In the genomic region with DNA sequence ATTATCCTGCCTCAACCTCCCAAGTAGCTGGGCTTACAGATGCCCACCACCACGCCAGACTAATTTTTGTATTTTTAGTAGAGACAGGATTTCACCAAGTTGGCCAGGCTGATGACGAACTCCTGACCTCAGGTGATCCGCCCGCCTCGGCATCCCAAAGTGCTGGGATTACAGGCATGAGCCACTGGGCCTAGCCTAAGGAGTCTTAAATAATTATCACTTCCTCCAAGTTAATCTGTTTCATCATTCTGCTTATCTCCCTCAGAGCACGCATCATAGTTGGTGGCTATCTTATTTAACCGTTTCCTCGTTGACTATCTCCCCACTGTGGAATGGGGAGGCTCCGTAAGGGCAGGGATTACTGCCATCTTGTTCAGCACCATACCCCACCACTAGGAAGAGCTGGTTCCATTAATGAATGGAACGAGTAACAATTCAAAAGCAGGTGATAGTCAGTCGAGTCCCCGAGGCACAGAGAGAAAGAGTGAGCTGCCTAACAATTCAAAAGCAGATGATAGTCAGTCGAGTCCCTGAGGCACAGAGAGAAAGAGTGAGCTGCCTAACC, we compare ENCODE assay signal across 22 cellular contexts. TPM values are rescaled to one million over a fixed set of nuclear protein-coding genes. Genes with fewer than 3 reads are reported as not detected.
A peak's percentile ranks its signal among the peaks of the same experiment; 100 is the strongest.
DNase-seq lines count a peak whose midpoint lies in the region; ATAC-seq, FAIRE-seq and TF ChIP-seq lines count a peak whose summit lies in the region.
"Had no signal": no experiment of that assay in that cellular context is flagged by ENCODE, and none has a peak within 500 bp of the region (broad histone marks: within the 10 kb centered on the region; RNA-seq: fewer than 3 reads in every experiment).

No MANE protein-coding gene starts in this region.

- H3K36me3 ChIP-seq in breast epithelium (no peaks in the 10 kb centered on the region), mammary epithelial cell (ENCODE audit: insufficient read depth, low read length) (no peaks in the 10 kb centered on the region), K562 (ENCODE audit: control insufficient read depth, insufficient read depth, low read length) (no peaks in the 10 kb centered on the region), suprapubic skin (no peaks in the 10 kb centered on the region), upper lobe of right lung (no peaks in the 10 kb centered on the region)
- H3K36me3 ChIP-seq: BE2C, HAP-1, Peyer's patch had no signal

- in situ Hi-C loops in mammary epithelial cell (cut with MboI; ENCODE audit: low sequenced_read_pairs in 2 of 2) (no loop called here), K562 (cut with MboI) (no loop called here)

- no peaks in the 10 kb centered on the region for H3K9me3 Mint-ChIP-seq in effector memory CD8-positive, alpha-beta T cell
- H3K9me3 Mint-ChIP-seq: CD4-positive, alpha-beta T cell had no signal

- no peak overlapping the region for H2AFZ ChIP-seq in mammary epithelial cell (ENCODE audit: low read depth, low read length)
- peak overlapping the region; percentile 86 for H2AFZ ChIP-seq in K562 (ENCODE audit: low read depth, low read length)

- intact Hi-C loops in breast epithelium (cut with DNase I; ENCODE audit: low total_unique reads), result no loop called here
- intact Hi-C loops in mammary epithelial cell (cut with micrococcal nuclease), result no loop called here
- intact Hi-C loops in K562 (cut with micrococcal nuclease), result loop anchor here (1.0 to 2.0 kb wide), 3 partner anchors 16 to 52 kb away; a partner anchor contains a TSS
- intact Hi-C loops in upper lobe of right lung (cut with DNase I), result no loop called here

- peak; percentile 32 to 62; a peak in 3 of 4 replicates for TF ChIP-seq RAD21 in K562 (CRISPR knock-in tag; conservative IDR thresholded peaks at IDR 0.05 in 1 of 2, IDR thresholded peaks at IDR 0.05 in 1 of 2)

- TF ChIP-seq CTCF in breast epithelium (IDR thresholded peaks at IDR 0.05) (no peak), mammary epithelial cell (conservative IDR thresholded peaks at IDR 0.05 in 1 of 2, IDR thresholded peaks at IDR 0.05 in 1 of 2; ENCODE audit: extremely low read depth in 1 of 2, insufficient read depth in 1 of 2, low read depth in 1 of 2, low read length in 2 of 2) (no peak), K562 (IDR thresholded peaks at IDR 0.05 in 2 of 3, conservative IDR thresholded peaks at IDR 0.05 in 1 of 3; ENCODE audit: insufficient read depth in 2 of 3, low read depth in 1 of 3, low read length in 3 of 3) (peak; percentile 34 to 56 (median 49); a peak in 5 of 6 replicates), suprapubic skin (IDR thresholded peaks at IDR 0.05) (no peak), upper lobe of right lung (IDR thresholded peaks at IDR 0.05) (no peak)

- no peak overlapping the region for H3K4me3 Mint-ChIP-seq in effector memory CD8-positive, alpha-beta T cell
- H3K4me3 Mint-ChIP-seq: CD4-positive, alpha-beta T cell had no signal

- dilution Hi-C loops in mammary epithelial cell (cut with HindIII; ENCODE audit: low sequenced_read_pairs), result no loop called here

- BruUV-seq in mammary epithelial cell (replicated peaks; lab: Mats Ljungman, UMichigan) (no TSS peak), K562 (replicated peaks; lab: Mats Ljungman, UMichigan) (no TSS peak)

- H3K27ac ChIP-seq in breast epithelium, result peak overlapping the region; percentile 26 to 89
- H3K27ac ChIP-seq in mammary epithelial cell (ENCODE audit: insufficient read depth, low read depth, low read length), result no peak overlapping the region
- H3K27ac ChIP-seq in K562 (ENCODE audit: extremely low read depth, low read depth, low read length), result peak overlapping the region; percentile 83
- peak overlapping the region; percentile 29 for H3K27ac ChIP-seq in suprapubic skin
- no peak overlapping the region for H3K27ac ChIP-seq in upper lobe of right lung
- H3K27ac ChIP-seq: HL-60 had no signal

- peak; percentile 61 for ATAC-seq in K562
- no peak for ATAC-seq in upper lobe of right lung
- ATAC-seq in effector memory CD8-positive, alpha-beta T cell (replicated peaks), result no peak
- ATAC-seq: GM12878 had no signal

- H3K27me3 ChIP-seq in breast epithelium (no peaks in the 10 kb centered on the region), mammary epithelial cell (ENCODE audit: insufficient read depth, low read length) (no peaks in the 10 kb centered on the region), K562 (ENCODE audit: control insufficient read depth in 2 of 2, insufficient read depth in 2 of 2, low read length in 2 of 2) (no peaks in the 10 kb centered on the region), suprapubic skin (no peaks in the 10 kb centered on the region), upper lobe of right lung (no peaks in the 10 kb centered on the region)
- H3K27me3 ChIP-seq: Peyer's patch had no signal

- H3K4me1 ChIP-seq in breast epithelium (peaks cover 0 to 4% of the 10 kb centered on the region in 2 donors), mammary epithelial cell (ENCODE audit: insufficient read depth, low read length) (no peaks in the 10 kb centered on the region), K562 (replicated peaks in 1 of 2; ENCODE audit: control insufficient read depth in 2 of 2, insufficient read depth in 2 of 2, low read length in 2 of 2) (peaks cover 36 to 63% of the 10 kb centered on the region in 2 experiments), suprapubic skin (peaks cover 16% of the 10 kb centered on the region), upper lobe of right lung (no peaks in the 10 kb centered on the region)
- H3K4me1 ChIP-seq: BE2C, Peyer's patch had no signal

- CTCF ChIA-PET in mammary epithelial cell (lab: Charles Lee; ENCODE audit: low non-redundant PET) (no interaction called here), K562 (lab: Yijun Ruan, JAX; ENCODE audit: low intra/inter-chr PET ratio) (no interaction called here)

- TF ChIP-seq EP300 in K562 (IDR thresholded peaks at IDR 0.05; ENCODE audit: low read length), result peak; percentile 97
- no peak for TF ChIP-seq EP300 in suprapubic skin (IDR thresholded peaks at IDR 0.05)

- peaks cover 10 to 16% of the 10 kb centered on the region in 2 donors for H3K27me3 Mint-ChIP-seq in effector memory CD8-positive, alpha-beta T cell
- H3K27me3 Mint-ChIP-seq: CD4-positive, alpha-beta T cell had no signal

- H3K4me2 ChIP-seq in mammary epithelial cell (ENCODE audit: insufficient read depth, low read depth, low read length) (no peak overlapping the region), K562 (ENCODE audit: insufficient read depth, low read length) (peak overlapping the region; percentile 40)

- DNase-seq in breast epithelium (ENCODE audit: low spot score in 2 of 2), result no peak
- no peak for DNase-seq in mammary epithelial cell
- DNase-seq in NCI-H82 treated with DMSO at 0.1 percent for 48 hours (lab: John Stamatoyannopoulos, UW; ENCODE audit: unreplicated experiment), result peak; percentile 40
- peak; percentile 72 to 87 (median 84) for DNase-seq in K562 (ENCODE audit: extremely low read depth in 1 of 4, low spot score in 3 of 4)
- DNase-seq in suprapubic skin (ENCODE audit: low spot score in 2 of 2), result no peak
- no peak for DNase-seq in NCI-H526 (lab: John Stamatoyannopoulos, UW)
- no peak for DNase-seq in upper lobe of right lung
- no peak for DNase-seq in effector memory CD8-positive, alpha-beta T cell
- DNase-seq: 8988T; BE2C; CD4-positive, alpha-beta T cell; DMS79 treated with DMSO at 0.1 percent for 48 hours; NCI-H1048; NCI-H1436 treated with DMSO at 0.1 percent for 48 hours; NCI-H774; Peyer's patch; Right ventricle myocardium superior had no signal

- H3K27ac Mint-ChIP-seq in effector memory CD8-positive, alpha-beta T cell, result no peak overlapping the region
- H3K27ac Mint-ChIP-seq: CD4-positive, alpha-beta T cell had no signal

- no peak overlapping the region for H3K4me3 ChIP-seq in breast epithelium
- H3K4me3 ChIP-seq in mammary epithelial cell (replicated peaks in 1 of 3; ENCODE audit: insufficient read depth in 1 of 3, low read depth in 2 of 3, low read length in 3 of 3), result no peak overlapping the region
- H3K4me3 ChIP-seq in K562, result no peak overlapping the region
- no peak overlapping the region for H3K4me3 ChIP-seq in suprapubic skin
- H3K4me3 ChIP-seq in upper lobe of right lung, result no peak overlapping the region
- H3K4me3 ChIP-seq: GM12878, HAP-1, Peyer's patch had no signal

- no peaks in the 10 kb centered on the region for H3K36me3 Mint-ChIP-seq in effector memory CD8-positive, alpha-beta T cell (ENCODE audit: insufficient read depth)

- peak; percentile 65 for FAIRE-seq in K562 (lab: Jason Lieb, UNC)
- FAIRE-seq: G401.6, GM12878, HTR-8/SVneo had no signal

- H4K20me1 ChIP-seq in mammary epithelial cell (ENCODE audit: insufficient read depth, low read length) (no peaks in the 10 kb centered on the region), K562 (replicated peaks; ENCODE audit: control insufficient read depth, insufficient read depth, low read length) (no peaks in the 10 kb centered on the region)

- H3K79me2 ChIP-seq in mammary epithelial cell (ENCODE audit: insufficient read depth, low read length) (no peaks in the 10 kb centered on the region), K562 (ENCODE audit: control insufficient read depth, insufficient read depth, low read length) (no peaks in the 10 kb centered on the region)

- WGBS in mammary epithelial cell (ENCODE audit: low coverage, missing lambda C conversion rate), result 85% methylated on average over 13 of the region's 13 CpGs
- 5% methylated on average over 13 of the region's 13 CpGs for WGBS in K562 (ENCODE audit: insufficient coverage, low coverage, missing lambda C conversion rate)
- WGBS in suprapubic skin, result 95% methylated on average over 13 of the region's 13 CpGs

- no peaks in the 10 kb centered on the region for H3K9me1 ChIP-seq in K562 (ENCODE audit: control insufficient read depth, insufficient read depth, low read length)

- H3K9ac ChIP-seq in mammary epithelial cell (ENCODE audit: insufficient read depth, low read length), result no peak overlapping the region
- peak overlapping the region; percentile 2 to 47; a peak in 3 of 4 replicates for H3K9ac ChIP-seq in K562 (ENCODE audit: insufficient read depth in 1 of 2, low read depth in 2 of 2, low read length in 2 of 2)

- peaks cover 3 to 5% of the 10 kb centered on the region in 2 donors for H3K4me1 Mint-ChIP-seq in effector memory CD8-positive, alpha-beta T cell (ENCODE audit: low read depth in 2 of 2)

- TF ChIP-seq POLR2A in breast epithelium (IDR thresholded peaks at IDR 0.05), result no peak
- TF ChIP-seq POLR2A in K562 (conservative IDR thresholded peaks at IDR 0.05), result no peak
- TF ChIP-seq POLR2A in suprapubic skin (IDR thresholded peaks at IDR 0.05), result no peak

- no peaks in the 10 kb centered on the region for H3K9me3 ChIP-seq in breast epithelium
- no peaks in the 10 kb centered on the region for H3K9me3 ChIP-seq in mammary epithelial cell (replicated peaks; ENCODE audit: insufficient read depth, low read length)
- no peaks in the 10 kb centered on the region for H3K9me3 ChIP-seq in K562 (replicated peaks; ENCODE audit: control insufficient read depth, insufficient read depth, low read depth, low read length)
- H3K9me3 ChIP-seq in suprapubic skin, result no peaks in the 10 kb centered on the region
- no peaks in the 10 kb centered on the region for H3K9me3 ChIP-seq in upper lobe of right lung
- H3K9me3 ChIP-seq: BE2C, HAP-1, Peyer's patch had no signal

- POLR2A ChIA-PET in K562 (lab: Yijun Ruan, JAX), result interaction anchor here (0.6 to 3.0 kb wide), 12 partner anchors 9 to 80 kb away, joined by 3 to 11 read pairs (median 4); a partner anchor contains a TSS

RNA-seq across cellular contexts. Expression of a gene that starts 52.7 kb away (rescaled TPM):
- total RNA-seq in breast epithelium, result over 10,000 TPM in 1 of 3 donors, 1,000 to 10,000 TPM in 2; 1,940 to 10,612 (median 2,824) TPM
- total RNA-seq in mammary epithelial cell, result 100 to 1,000 TPM; 400 to 471 TPM
- polyA plus RNA-seq in mammary epithelial cell, result 893 TPM
- polyA minus RNA-seq in mammary epithelial cell, result 1,162 TPM
- 353 and 537 TPM in 2 replicates for total RNA-seq in K562 (2011; cell fraction: chromatin; rRNA removed; ENCODE audit: low replicate concordance)
- 306 and 377 TPM in 2 replicates for total RNA-seq in K562 (2011; cell fraction: nucleolus; rRNA removed)
- total RNA-seq in K562 (2011; cell fraction: nucleoplasm; rRNA removed), result 320 and 329 TPM in 2 replicates
- 1,168 and 1,338 TPM in 2 replicates for total RNA-seq in K562 (2014; rRNA removed)
- 978 and 1,172 TPM in 2 replicates for total RNA-seq in K562 (2014; rRNA removed; fragmentation: Illumina TruSeq; extraction: Trizol)
- total RNA-seq in K562 (2015; rRNA removed; fragmentation: Illumina TruSeq; extraction: Trizol), result 1,097 and 1,128 TPM in 2 replicates
- total RNA-seq in K562 (2021), result 1,495 and 1,708 TPM in 2 replicates
- 1,124 and 1,949 TPM in 2 replicates for polyA plus RNA-seq in K562 (2011; rRNA removed)
- polyA plus RNA-seq in K562 (2011; cell fraction: cytosol; rRNA removed), result 1,419 and 1,471 TPM in 2 replicates
- 1,593 and 1,917 TPM in 2 replicates for polyA plus RNA-seq in K562 (2011; cell fraction: nucleus; rRNA removed)
- polyA plus RNA-seq in K562 (2012), result 978 and 1,541 TPM in 2 replicates
- 1,620 and 1,897 TPM in 2 replicates for polyA plus RNA-seq in K562 (2014; fragmentation: Illumina TruSeq; extraction: Trizol)
- polyA plus RNA-seq in K562 (2014; fragmentation: Nextera tagmentation; extraction: Ambion mirVana), result 1,000 to 10,000 TPM; 3,526 to 4,222 TPM
- 1,054 and 1,088 TPM in 2 replicates for polyA plus RNA-seq in K562 (2014; rRNA removed)
- 1,787 and 2,204 TPM in 2 replicates for polyA minus RNA-seq in K562 (2011; rRNA and poly(A)+ RNA removed)
- polyA minus RNA-seq in K562 (2011; cell fraction: cytosol; rRNA and poly(A)+ RNA removed), result 1,505 and 2,135 TPM in 2 replicates
- 254 and 603 TPM in 2 replicates for polyA minus RNA-seq in K562 (2011; cell fraction: nucleus; rRNA and poly(A)+ RNA removed)
- 1,000 to 10,000 TPM; 1,347 to 1,926 (median 1,666) TPM for total RNA-seq in suprapubic skin
- 1,001 TPM for total RNA-seq in upper lobe of right lung

Comparison
In these comparisons a context has a peak if more than half of its experiments do, and no peak if none do; other contexts are left out.
1. H3K27ac ChIP-seq: peak in breast epithelium (2 of 2), K562 (single experiment) and suprapubic skin (single experiment); none in mammary epithelial cell (single experiment) and upper lobe of right lung (single experiment).
2. DNase-seq: peak in NCI-H82 treated with DMSO at 0.1 percent for 48 hours (single experiment) and K562 (4 of 4); none in breast epithelium (0 of 2), mammary epithelial cell (single experiment), suprapubic skin (0 of 2), NCI-H526 (0 of 2), upper lobe of right lung (single experiment) and effector memory CD8-positive, alpha-beta T cell (0 of 3).
3. CTCF ChIP-seq: peak in K562 (3 of 3); none in breast epithelium (0 of 3), mammary epithelial cell (0 of 2), suprapubic skin (0 of 2) and upper lobe of right lung (single experiment).